10 cellular contexts compared by ENCODE assay signal in genomic region chr10:94500063-94500462, GRCh38. TPM values are rescaled to one million over a fixed set of nuclear protein-coding genes. Genes with fewer than 3 reads are reported as not detected.
DNase-seq lines count a peak whose midpoint lies in the region; ATAC-seq and TF ChIP-seq lines count a peak whose summit lies in the region.
"Had no signal": no experiment of that assay in that cellular context is flagged by ENCODE, and none has a peak within 500 bp of the region (broad histone marks: within the 10 kb centered on the region; RNA-seq: fewer than 3 reads in every experiment).

No MANE protein-coding gene starts in this region.

- H3K27ac ChIP-seq in SJCRH30 = no peak overlapping the region

- no peaks in the 10 kb centered on the region for H3K4me1 ChIP-seq in SJCRH30

- no peaks in the 10 kb centered on the region for H3K9me3 ChIP-seq in SJCRH30 (replicated peaks)

- TF ChIP-seq CTCF in GM12872 (IDR thresholded peaks at IDR 0.05; ENCODE audit: insufficient read depth, low read depth, low read length) = 0 out of 3 replicates have a peak, but pooled peaks have one; percentile 9
- peak; percentile 51 for TF ChIP-seq CTCF in foreskin fibroblast (IDR thresholded peaks at IDR 0.05; ENCODE audit: low read depth, low read length)

- H3K36me3 ChIP-seq in SJCRH30 = no peaks in the 10 kb centered on the region

- no peaks in the 10 kb centered on the region for H3K27me3 ChIP-seq in SJCRH30

- no peak overlapping the region for H3K4me3 ChIP-seq in SJCRH30
- H3K4me3 ChIP-seq in foreskin fibroblast (ENCODE audit: low read depth in 1 of 2, low read length in 2 of 2) = no peak overlapping the region

- no peak for ATAC-seq in HG03571 (IDR thresholded peaks at IDR 0.05; ENCODE audit: unreplicated experiment)
- ATAC-seq in HG03469 (IDR thresholded peaks at IDR 0.05; ENCODE audit: unreplicated experiment) = no peak
- ATAC-seq: activated CD8-positive, alpha-beta memory T cell treated with anti-CD3 and anti-CD28 coated beads, Interleukin-2, amount 10 ng/mL, durations not matched to agents 7 days and 5 days had no signal

- DNase-seq in A172 (ENCODE audit: low spot score) (peak; percentile 13), SJCRH30 (peak; percentile 2 to 24), foreskin fibroblast (peak in 1 of 2 donors; percentile 24), COLO668 (lab: John Stamatoyannopoulos, UW; ENCODE audit: unreplicated experiment) (no peak), RKO (ENCODE audit: low spot score) (no peak)
- DNase-seq: activated CD8-positive, alpha-beta memory T cell treated with anti-CD3 and anti-CD28 coated beads, Interleukin-2, amount 10 ng/mL, durations not matched to agents 7 days and 5 days; stimulated activated CD4-positive, alpha-beta T cell treated with anti-CD3 and anti-CD28 coated beads, Interleukin-2, amount 100 ng/mL, for 24 hours had no signal

RNA-seq across cellular contexts. Expression of gene HELLS, which starts 45.5 kb away (rescaled TPM):
- total RNA-seq in A172 (2014; rRNA removed; shearing (Covaris generic)) = 109 and 242 TPM in 2 replicates
- total RNA-seq in SJCRH30 (2014; rRNA removed; shearing (Covaris generic)) = 93.6 and 114 TPM in 2 replicates

Comparison
In these comparisons a context has a peak if more than half of its experiments do, and no peak if none do; other contexts are left out.
1. DNase-seq: peak in A172 (single experiment) and SJCRH30 (2 of 2); none in COLO668 (single experiment) and RKO (single experiment).